In genomic region chr22:21861856-21862255, GRCh38 we compare ENCODE assay signal across 14 cellular contexts. TPM values are rescaled to one million over a fixed set of nuclear protein-coding genes. Genes with fewer than 3 reads are reported as not detected.
DNase-seq lines count a peak whose midpoint lies in the region; ATAC-seq and TF ChIP-seq lines count a peak whose summit lies in the region.
"Had no signal": no experiment of that assay in that cellular context is flagged by ENCODE, and none has a peak within 500 bp of the region (broad histone marks: within the 10 kb centered on the region; RNA-seq: fewer than 3 reads in every experiment).

No MANE protein-coding gene starts in this region.

- H3K4me1 Mint-ChIP-seq in MCF 10A (ENCODE audit: insufficient read depth, unreplicated experiment) (peaks cover 55% of the 10 kb centered on the region), T-cell (peaks cover 88 to 95% (median 89%) of the 10 kb centered on the region in 3 donors), immature natural killer cell (peaks cover 91 to 98% of the 10 kb centered on the region in 2 donors)
- peaks cover 51 to 88% of the 10 kb centered on the region in 2 donors for H3K4me1 Mint-ChIP-seq in stimulated activated naive B cell treated with anti-CD40 and anti-IgM and Interleukin-4, amounts not matched to agents 10 μg/mL and 1 μg/mL and 100 μg/mL, for 72 hours

- no peak for ATAC-seq in T-cell (replicated peaks in 1 of 4)
- no peak for ATAC-seq in stimulated activated naive B cell treated with anti-CD40 and anti-IgM and Interleukin-4, amounts not matched to agents 10 μg/mL and 1 μg/mL and 100 μg/mL, for 72 hours (replicated peaks)
- ATAC-seq in GM18909 (IDR thresholded peaks at IDR 0.05; ENCODE audit: poor library complexity, unreplicated experiment) = no peak
- ATAC-seq: activated T-cell treated with anti-CD3 and anti-CD28 coated beads, Interleukin-2, amount 50 U/mL, for 4 hours; left ventricle myocardium superior had no signal

- H3K4me3 ChIP-seq in breast epithelium = no peak overlapping the region
- H3K4me3 ChIP-seq in thyroid gland (replicated peaks in 1 of 3) = no peak overlapping the region

- H3K36me3 ChIP-seq in breast epithelium (no peaks in the 10 kb centered on the region), thyroid gland (no peaks in the 10 kb centered on the region)

- H3K27me3 Mint-ChIP-seq in MCF 10A (ENCODE audit: insufficient read depth, unreplicated experiment) (no peaks in the 10 kb centered on the region), T-cell (no peaks in the 10 kb centered on the region), immature natural killer cell (ENCODE audit: low read depth in 3 of 3) (peaks cover 4 to 10% (median 6%) of the 10 kb centered on the region in 3 donors)
- no peaks in the 10 kb centered on the region for H3K27me3 Mint-ChIP-seq in stimulated activated naive B cell treated with anti-CD40 and anti-IgM and Interleukin-4, amounts not matched to agents 10 μg/mL and 1 μg/mL and 100 μg/mL, for 72 hours

- BruUV-seq in MCF 10A (replicated peaks; lab: Mats Ljungman, UMichigan) = no TSS peak

- CTCF ChIA-PET in MCF 10A (lab: Yijun Ruan, JAX) = interaction anchor here (0.9 kb wide), 1 partner anchor 76 kb away, joined by 3 read pairs; no protein-coding TSS in a partner anchor
- CTCF ChIA-PET in T-cell (lab: Charles Lee) = interaction anchor here in 1 of 2 donors (0.7 to 1.1 kb wide), 2 partner anchors 9 to 47 kb away, joined by 3 read pairs; no protein-coding TSS in a partner anchor

- H3K4me1 ChIP-seq in breast epithelium = peaks cover 0 to 8% of the 10 kb centered on the region in 2 donors
- H3K4me1 ChIP-seq in thyroid gland = peaks cover 46 to 64% of the 10 kb centered on the region in 2 donors

- H3K36me3 Mint-ChIP-seq in MCF 10A (ENCODE audit: insufficient read depth, unreplicated experiment) = peaks cover 10% of the 10 kb centered on the region
- peaks cover 13% of the 10 kb centered on the region for H3K36me3 Mint-ChIP-seq in T-cell
- H3K36me3 Mint-ChIP-seq in immature natural killer cell = no peaks in the 10 kb centered on the region
- peaks cover 30 to 43% of the 10 kb centered on the region in 2 donors for H3K36me3 Mint-ChIP-seq in stimulated activated naive B cell treated with anti-CD40 and anti-IgM and Interleukin-4, amounts not matched to agents 10 μg/mL and 1 μg/mL and 100 μg/mL, for 72 hours

- H3K27ac ChIP-seq in breast epithelium = no peak overlapping the region
- no peak overlapping the region for H3K27ac ChIP-seq in thyroid gland

- DNase-seq in MCF 10A (ENCODE audit: unreplicated experiment) (peak; percentile 4), breast epithelium (ENCODE audit: low spot score in 2 of 2) (no peak), T-cell (no peak), immature natural killer cell (no peak), RPMI8226 (no peak), thyroid gland (no peak)
- no peak for DNase-seq in stimulated activated naive B cell treated with anti-CD40 and anti-IgM and Interleukin-4, amounts not matched to agents 10 μg/mL and 1 μg/mL and 100 μg/mL, for 72 hours
- DNase-seq: activated T-cell treated with anti-CD3 and anti-CD28 coated beads, Interleukin-2, amount 50 U/mL, for 4 hours; hippocampal formation; left ventricle myocardium superior; NCI-H1436; NCI-H510A; Right ventricle myocardium superior had no signal

- H3K27ac Mint-ChIP-seq in MCF 10A (ENCODE audit: low read depth, unreplicated experiment) = peak overlapping the region; percentile 85
- peak overlapping the region; percentile 17 to 34 for H3K27ac Mint-ChIP-seq in T-cell
- peak overlapping the region; percentile 20 to 80 (median 61) for H3K27ac Mint-ChIP-seq in immature natural killer cell
- H3K27ac Mint-ChIP-seq in stimulated activated naive B cell treated with anti-CD40 and anti-IgM and Interleukin-4, amounts not matched to agents 10 μg/mL and 1 μg/mL and 100 μg/mL, for 72 hours = no peak overlapping the region

- H3K4me3 Mint-ChIP-seq in MCF 10A (ENCODE audit: unreplicated experiment) = no peak overlapping the region
- H3K4me3 Mint-ChIP-seq in T-cell = peak overlapping the region in 1 of 3 donors; percentile 50
- H3K4me3 Mint-ChIP-seq in immature natural killer cell = peak overlapping the region; percentile 10 to 61 (median 13)
- H3K4me3 Mint-ChIP-seq in stimulated activated naive B cell treated with anti-CD40 and anti-IgM and Interleukin-4, amounts not matched to agents 10 μg/mL and 1 μg/mL and 100 μg/mL, for 72 hours = no peak overlapping the region
- H3K4me3 Mint-ChIP-seq: activated T-cell treated with anti-CD3 and anti-CD28 coated beads, Interleukin-2, amount 50 U/mL, for 4 hours had no signal

- H3K9me3 Mint-ChIP-seq in MCF 10A (ENCODE audit: unreplicated experiment) (no peaks in the 10 kb centered on the region), T-cell (no peaks in the 10 kb centered on the region), immature natural killer cell (no peaks in the 10 kb centered on the region)
- peaks cover 0 to 2% of the 10 kb centered on the region in 2 donors for H3K9me3 Mint-ChIP-seq in stimulated activated naive B cell treated with anti-CD40 and anti-IgM and Interleukin-4, amounts not matched to agents 10 μg/mL and 1 μg/mL and 100 μg/mL, for 72 hours
- H3K9me3 Mint-ChIP-seq: activated T-cell treated with anti-CD3 and anti-CD28 coated beads, Interleukin-2, amount 50 U/mL, for 4 hours had no signal

- TF ChIP-seq CTCF in MCF 10A (IDR thresholded peaks at IDR 0.05; ENCODE audit: unreplicated experiment) = no peak
- TF ChIP-seq CTCF in breast epithelium (IDR thresholded peaks at IDR 0.05) = no peak
- no peak for TF ChIP-seq CTCF in thyroid gland (IDR thresholded peaks at IDR 0.05)

- no peaks in the 10 kb centered on the region for H3K27me3 ChIP-seq in breast epithelium
- H3K27me3 ChIP-seq in thyroid gland = no peaks in the 10 kb centered on the region

- intact Hi-C loops in MCF 10A (cut with micrococcal nuclease) (loop anchor here (5.0 kb wide), 1 partner anchor 45 kb away; no protein-coding TSS in a partner anchor), breast epithelium (cut with DNase I; ENCODE audit: low total_unique reads) (no loop called here), thyroid gland (cut with DNase I) (loop anchor here (10.0 kb wide), 1 partner anchor 127 kb away; the partner anchor contains the start of gene YPEL1)

- POLR2A ChIA-PET in MCF 10A (lab: Yijun Ruan, JAX) (interaction anchor here (0.7 to 2.2 kb wide), 3 partner anchors 12 to 25 kb away, joined by 3 to 9 read pairs (median 4); no protein-coding TSS in a partner anchor), T-cell (lab: Charles Lee) (no interaction called here)

- TF ChIP-seq POLR2A in breast epithelium (IDR thresholded peaks at IDR 0.05) = no peak
- no peak for TF ChIP-seq POLR2A in thyroid gland (IDR thresholded peaks at IDR 0.05)

- H3K9me3 ChIP-seq in breast epithelium = no peaks in the 10 kb centered on the region
- H3K9me3 ChIP-seq in thyroid gland = no peaks in the 10 kb centered on the region

RNA-seq across cellular contexts. Expression of gene MAPK1, which starts 5.6 kb away (rescaled TPM):
- total RNA-seq in MCF 10A (2022) (123 and 145 TPM in 2 replicates), breast epithelium (10 to 100 TPM; 43.3 to 49.9 (median 44.0) TPM), T-cell (100 to 1,000 TPM in 4 of 5 donors, 10 to 100 TPM in 1; 85.0 to 114 (median 110) TPM), thyroid gland (100 to 1,000 TPM in 2 of 4 donors, 10 to 100 TPM in 2; 83.1 to 145 (median 97.9) TPM)
- 100 to 1,000 TPM; 151 to 168 (median 162) TPM for polyA plus RNA-seq in immature natural killer cell

Comparison
In these comparisons a context has a peak if more than half of its experiments do, and no peak if none do; other contexts are left out.
1. H3K4me3 Mint-ChIP-seq: peak in immature natural killer cell (5 of 5); none in MCF 10A (single experiment) and stimulated activated naive B cell treated with anti-CD40 and anti-IgM and Interleukin-4, amounts not matched to agents 10 μg/mL and 1 μg/mL and 100 μg/mL, for 72 hours (0 of 2).